ENCODE assay signal across 20 cellular contexts in genomic region chr3:43217633-43218032, GRCh38.
DNase-seq lines count a peak whose midpoint lies in the region; ATAC-seq and TF ChIP-seq lines count a peak whose summit lies in the region.
"Had no signal": no experiment of that assay in that cellular context is flagged by ENCODE, and none has a peak within 500 bp of the region (broad histone marks: within the 10 kb centered on the region; RNA-seq: fewer than 3 reads in every experiment).

No MANE protein-coding gene starts in this region.

- H3K9me3 ChIP-seq in T-helper 17 cell (ENCODE audit: control insufficient read depth, low read length, poor library complexity, severe bottlenecking): no peaks in the 10 kb centered on the region
- H3K9me3 ChIP-seq: adrenal gland, lower lobe of right lung, ovary, Peyer's patch had no signal

- H3K4me3 ChIP-seq in AG09309 (ENCODE audit: control insufficient read depth, low read depth, low read length) (no peak overlapping the region), fibroblast of villous mesenchyme (ENCODE audit: low read depth, low read length) (no peak overlapping the region)
- H3K4me3 ChIP-seq: adrenal gland, lower lobe of right lung, ovary, Peyer's patch had no signal

- H3K4me3 Mint-ChIP-seq in T-helper 17 cell: no peak overlapping the region
- no peak overlapping the region for H3K4me3 Mint-ChIP-seq in stimulated activated memory B cell treated with anti-CD40 and anti-IgM and Interleukin-4, amounts not matched to agents 10 μg/mL and 1 μg/mL and 100 μg/mL, for 72 hours
- no peak overlapping the region for H3K4me3 Mint-ChIP-seq in activated CD4-positive, alpha-beta memory T cell treated with anti-CD3 and anti-CD28 coated beads, Interleukin-2, amount 10 ng/mL, durations not matched to agents 7 days and 5 days
- H3K4me3 Mint-ChIP-seq: B cell had no signal

- peak; percentile 47 for DNase-seq in AG09309 (ENCODE audit: low read depth)
- DNase-seq in Daoy (ENCODE audit: low read depth): peak; percentile 37
- no peak for DNase-seq in T-helper 17 cell
- DNase-seq in fibroblast of villous mesenchyme (ENCODE audit: low read depth): peak; percentile 38
- no peak for DNase-seq in ureter (ENCODE audit: low spot score)
- DNase-seq in activated CD4-positive, alpha-beta memory T cell treated with anti-CD3 and anti-CD28 coated beads, Interleukin-2, amount 10 ng/mL, durations not matched to agents 7 days and 5 days: no peak
- DNase-seq: activated CD4-positive, alpha-beta T cell treated with anti-CD3 and anti-CD28 coated beads, Interleukin-2, amount 50 U/mL, for 4 hours; adrenal gland; cerebellar nuclear complex; H7; Karpas-422; lower lobe of right lung; NCI-H1417; NCI-H2171 treated with DMSO at 0.1 percent for 48 hours; ovary; Peyer's patch; stimulated activated CD4-positive, alpha-beta T cell treated with anti-CD3 and anti-CD28 coated beads, Interleukin-1b, Interleukin-23, amount 100 ng/mL, for 48 hours had no signal

- H3K27me3 Mint-ChIP-seq in T-helper 17 cell: peaks cover 6% of the 10 kb centered on the region
- H3K27me3 Mint-ChIP-seq in stimulated activated memory B cell treated with anti-CD40 and anti-IgM and Interleukin-4, amounts not matched to agents 10 μg/mL and 1 μg/mL and 100 μg/mL, for 72 hours: peaks cover 30% of the 10 kb centered on the region
- H3K27me3 Mint-ChIP-seq in activated CD4-positive, alpha-beta memory T cell treated with anti-CD3 and anti-CD28 coated beads, Interleukin-2, amount 10 ng/mL, durations not matched to agents 7 days and 5 days: peaks cover 7% of the 10 kb centered on the region

- no peak for TF ChIP-seq CTCF in AG09309 (IDR thresholded peaks at IDR 0.05; ENCODE audit: control insufficient read depth, insufficient read depth, low read depth, low read length, missing control alignments)
- TF ChIP-seq CTCF in fibroblast of villous mesenchyme (IDR thresholded peaks at IDR 0.05; ENCODE audit: insufficient read depth, low read depth, low read length): no peak

- no peak for ATAC-seq in T-helper 17 cell
- no peak for ATAC-seq in stimulated activated memory B cell treated with anti-CD40 and anti-IgM and Interleukin-4, amounts not matched to agents 10 μg/mL and 1 μg/mL and 100 μg/mL, for 72 hours
- ATAC-seq: lower lobe of right lung, sciatic nerve had no signal

- no peaks in the 10 kb centered on the region for H3K9me3 Mint-ChIP-seq in stimulated activated memory B cell treated with anti-CD40 and anti-IgM and Interleukin-4, amounts not matched to agents 10 μg/mL and 1 μg/mL and 100 μg/mL, for 72 hours
- no peaks in the 10 kb centered on the region for H3K9me3 Mint-ChIP-seq in activated CD4-positive, alpha-beta memory T cell treated with anti-CD3 and anti-CD28 coated beads, Interleukin-2, amount 10 ng/mL, durations not matched to agents 7 days and 5 days

- no peaks in the 10 kb centered on the region for H3K36me3 Mint-ChIP-seq in T-helper 17 cell (ENCODE audit: low read depth)
- no peaks in the 10 kb centered on the region for H3K36me3 Mint-ChIP-seq in stimulated activated memory B cell treated with anti-CD40 and anti-IgM and Interleukin-4, amounts not matched to agents 10 μg/mL and 1 μg/mL and 100 μg/mL, for 72 hours
- no peaks in the 10 kb centered on the region for H3K36me3 Mint-ChIP-seq in activated CD4-positive, alpha-beta memory T cell treated with anti-CD3 and anti-CD28 coated beads, Interleukin-2, amount 10 ng/mL, durations not matched to agents 7 days and 5 days (ENCODE audit: low read depth)

- POLR2A ChIA-PET in activated CD4-positive, alpha-beta memory T cell treated with anti-CD3 and anti-CD28 coated beads, Interleukin-2, amount 10 ng/mL, durations not matched to agents 7 days and 5 days (lab: Charles Lee): no interaction called here

- peak overlapping the region; percentile 71 for H3K27ac Mint-ChIP-seq in T-helper 17 cell
- no peak overlapping the region for H3K27ac Mint-ChIP-seq in stimulated activated memory B cell treated with anti-CD40 and anti-IgM and Interleukin-4, amounts not matched to agents 10 μg/mL and 1 μg/mL and 100 μg/mL, for 72 hours
- no peak overlapping the region for H3K27ac Mint-ChIP-seq in activated CD4-positive, alpha-beta memory T cell treated with anti-CD3 and anti-CD28 coated beads, Interleukin-2, amount 10 ng/mL, durations not matched to agents 7 days and 5 days
- H3K27ac Mint-ChIP-seq: B cell had no signal

- peaks cover 45% of the 10 kb centered on the region for H3K4me1 Mint-ChIP-seq in T-helper 17 cell
- H3K4me1 Mint-ChIP-seq in stimulated activated memory B cell treated with anti-CD40 and anti-IgM and Interleukin-4, amounts not matched to agents 10 μg/mL and 1 μg/mL and 100 μg/mL, for 72 hours: no peaks in the 10 kb centered on the region
- H3K4me1 Mint-ChIP-seq in activated CD4-positive, alpha-beta memory T cell treated with anti-CD3 and anti-CD28 coated beads, Interleukin-2, amount 10 ng/mL, durations not matched to agents 7 days and 5 days: peaks cover 4% of the 10 kb centered on the region
- H3K4me1 Mint-ChIP-seq: B cell had no signal

- CTCF ChIA-PET in activated CD4-positive, alpha-beta memory T cell treated with anti-CD3 and anti-CD28 coated beads, Interleukin-2, amount 10 ng/mL, durations not matched to agents 7 days and 5 days (lab: Charles Lee): interaction anchor here (2.8 kb wide), 1 partner anchor 55 kb away, joined by 6 read pairs; no protein-coding TSS in a partner anchor

Comparison
In these comparisons a context has a peak if more than half of its experiments do, and no peak if none do; other contexts are left out.
1. DNase-seq: peak in AG09309 (single experiment), Daoy (single experiment) and fibroblast of villous mesenchyme (single experiment); none in T-helper 17 cell (0 of 3), ureter (single experiment) and activated CD4-positive, alpha-beta memory T cell treated with anti-CD3 and anti-CD28 coated beads, Interleukin-2, amount 10 ng/mL, durations not matched to agents 7 days and 5 days (single experiment).